ENCODE assay signal across 12 cellular contexts in the genomic region with DNA sequence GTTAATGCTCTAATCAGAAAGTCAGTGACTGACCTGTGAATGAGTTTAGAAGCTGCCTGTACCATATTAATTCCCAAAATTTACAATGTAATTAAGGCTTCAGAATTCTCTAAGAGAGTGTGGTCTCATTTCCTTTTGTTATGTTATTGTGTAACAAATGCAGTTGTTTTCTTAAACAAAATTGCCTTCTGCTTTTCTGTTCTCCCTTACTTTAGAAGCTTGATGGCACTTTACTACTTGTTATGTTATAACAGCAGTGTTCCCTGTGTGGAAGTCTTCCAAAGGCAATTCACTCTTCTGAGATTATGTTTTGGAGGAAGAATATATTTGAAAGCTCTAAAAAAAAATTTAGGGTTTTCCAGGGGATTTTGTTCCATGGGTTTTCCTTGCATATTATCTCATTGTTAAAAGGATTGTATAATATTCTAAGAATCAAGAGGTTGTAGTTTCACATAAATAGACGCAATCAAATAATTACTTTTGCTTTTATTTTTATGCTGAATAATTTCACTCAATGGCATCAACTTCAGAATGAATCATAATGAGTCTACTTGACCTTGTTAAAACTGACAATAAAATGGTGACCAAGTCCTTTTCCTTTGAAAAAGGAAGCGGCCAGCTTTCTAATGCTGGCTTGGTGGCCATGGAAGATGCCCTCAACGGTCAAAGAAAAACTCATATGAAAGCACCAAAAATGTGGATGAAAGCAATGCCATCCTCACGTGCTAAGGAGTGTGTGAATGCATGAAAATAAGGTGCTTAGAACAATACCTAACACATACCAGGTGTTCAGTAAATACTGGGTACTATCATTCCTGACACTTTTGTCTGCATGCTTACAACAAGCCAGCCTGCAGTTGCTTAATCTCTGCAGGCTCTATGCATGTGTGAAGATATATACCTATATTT.
DNase-seq lines count a peak whose midpoint lies in the region; ATAC-seq, FAIRE-seq and TF ChIP-seq lines count a peak whose summit lies in the region.
"Had no signal": no experiment of that assay in that cellular context is flagged by ENCODE, and none has a peak within 500 bp of the region (broad histone marks: within the 10 kb centered on the region; RNA-seq: fewer than 3 reads in every experiment).

No MANE protein-coding gene starts in this region.

- 57% methylated on average over 4 of the region's 4 CpGs for WGBS in K562 (ENCODE audit: insufficient coverage, low coverage, missing lambda C conversion rate)
- 73 to 75% methylated on average over 4 of the region's 4 CpGs for WGBS in tibial nerve, 2 donors

- no peak for TF ChIP-seq POLR2A in K562 (conservative IDR thresholded peaks at IDR 0.05)
- no peak for TF ChIP-seq POLR2A in tibial nerve (IDR thresholded peaks at IDR 0.05)

- POLR2A ChIA-PET in CD8-positive, alpha-beta memory T cell (lab: Charles Lee) = interaction anchor here (1.1 to 6.6 kb wide), 2 partner anchors 11 to 93 kb away, joined by 3 to 57 read pairs; a partner anchor contains a TSS
- POLR2A ChIA-PET in K562 (lab: Yijun Ruan, JAX) = interaction anchor here (0.7 kb wide), 2 partner anchors 11 to 16 kb away, joined by 3 read pairs; no protein-coding TSS in a partner anchor

- intact Hi-C loops in K562 (cut with micrococcal nuclease) (no loop called here), posterior cingulate gyrus (cut with DNase I) (no loop called here)

- no peaks in the 10 kb centered on the region for H3K9me3 ChIP-seq in CD8-positive, alpha-beta memory T cell (ENCODE audit: low read length)
- peaks cover 5% of the 10 kb centered on the region for H3K9me3 ChIP-seq in KOPT-K1 (ENCODE audit: insufficient read depth, low read length, poor library complexity, severe bottlenecking)
- H3K9me3 ChIP-seq in K562 (replicated peaks; ENCODE audit: control insufficient read depth, insufficient read depth, low read depth, low read length) = no peaks in the 10 kb centered on the region
- no peaks in the 10 kb centered on the region for H3K9me3 ChIP-seq in tibial nerve

- no peaks in the 10 kb centered on the region for H3K27me3 Mint-ChIP-seq in CD8-positive, alpha-beta memory T cell
- H3K27me3 Mint-ChIP-seq in naive B cell (peaks cover 0 to 3% (median 0%) of the 10 kb centered on the region in 3 donors), nephron progenitor cell (ENCODE audit: low read depth, poor library complexity) (peaks cover 4% of the 10 kb centered on the region)

- H4K20me1 ChIP-seq in K562 (replicated peaks; ENCODE audit: control insufficient read depth, insufficient read depth, low read length) = no peaks in the 10 kb centered on the region

- H3K9me1 ChIP-seq in K562 (ENCODE audit: control insufficient read depth, insufficient read depth, low read length) = no peaks in the 10 kb centered on the region

- H3K4me2 ChIP-seq in K562 (ENCODE audit: insufficient read depth, low read length) = no peak overlapping the region

- TF ChIP-seq EP300 in K562 (IDR thresholded peaks at IDR 0.05; ENCODE audit: low read length) (no peak), tibial nerve (IDR thresholded peaks at IDR 0.05) (peak in 1 of 2 donors; percentile 22)

- no peaks in the 10 kb centered on the region for H3K36me3 Mint-ChIP-seq in CD8-positive, alpha-beta memory T cell
- H3K36me3 Mint-ChIP-seq in naive B cell (peaks cover 0 to 8% of the 10 kb centered on the region in 2 donors), nephron progenitor cell (ENCODE audit: low read depth) (no peaks in the 10 kb centered on the region)
- H3K36me3 Mint-ChIP-seq: mesothelial cell of epicardium had no signal

- peak overlapping the region in 3 of 7 donors; percentile 36 to 70 (median 42) for H3K4me3 Mint-ChIP-seq in CD8-positive, alpha-beta memory T cell
- H3K4me3 Mint-ChIP-seq in naive B cell (peak overlapping the region in 2 of 8 donors; percentile 4 to 6), nephron progenitor cell (no peak overlapping the region)
- H3K4me3 Mint-ChIP-seq: activated T-cell treated with anti-CD3 and anti-CD28 coated beads, Interleukin-2, amount 50 U/mL, for 4 hours; mesothelial cell of epicardium had no signal

- H3K4me1 ChIP-seq in CD8-positive, alpha-beta memory T cell (ENCODE audit: insufficient read depth, low read length) = peaks cover 54% of the 10 kb centered on the region
- H3K4me1 ChIP-seq in K562 (replicated peaks in 1 of 2; ENCODE audit: control insufficient read depth in 2 of 2, insufficient read depth in 2 of 2, low read length in 2 of 2) = peaks cover 0 to 3% of the 10 kb centered on the region in 2 experiments; a peak in 2 of 5 replicates
- peaks cover 0 to 23% (median 13%) of the 10 kb centered on the region in 4 donors for H3K4me1 ChIP-seq in tibial nerve

- peak overlapping the region; percentile 33 for H3K27ac ChIP-seq in CD8-positive, alpha-beta memory T cell (ENCODE audit: low read depth, low read length)
- peak overlapping the region; percentile 53 for H3K27ac ChIP-seq in KOPT-K1 (ENCODE audit: low read depth, low read length, poor library complexity, severe bottlenecking)
- no peak overlapping the region for H3K27ac ChIP-seq in K562 (ENCODE audit: extremely low read depth, low read depth, low read length)
- H3K27ac ChIP-seq in tibial nerve = peak overlapping the region in 1 of 4 donors; percentile 6

- no peak overlapping the region for H3K9ac ChIP-seq in K562 (ENCODE audit: insufficient read depth in 1 of 2, low read depth in 2 of 2, low read length in 2 of 2)

- H3K4me1 Mint-ChIP-seq in CD8-positive, alpha-beta memory T cell = peaks cover 45 to 69% (median 49%) of the 10 kb centered on the region in 3 donors
- peaks cover 36 to 46% (median 37%) of the 10 kb centered on the region in 3 donors for H3K4me1 Mint-ChIP-seq in naive B cell
- peaks cover 19% of the 10 kb centered on the region for H3K4me1 Mint-ChIP-seq in nephron progenitor cell

- no peaks in the 10 kb centered on the region for H3K36me3 ChIP-seq in CD8-positive, alpha-beta memory T cell (ENCODE audit: insufficient read depth, low read length)
- H3K36me3 ChIP-seq in KOPT-K1 (ENCODE audit: insufficient read depth, low read length) (no peaks in the 10 kb centered on the region), K562 (ENCODE audit: control insufficient read depth, insufficient read depth, low read length) (no peaks in the 10 kb centered on the region), tibial nerve (no peaks in the 10 kb centered on the region)

- no peaks in the 10 kb centered on the region for H3K79me2 ChIP-seq in K562 (ENCODE audit: control insufficient read depth, insufficient read depth, low read length)

- peak overlapping the region; percentile 19 to 100 (median 94) for H3K27ac Mint-ChIP-seq in CD8-positive, alpha-beta memory T cell
- H3K27ac Mint-ChIP-seq in naive B cell = peak overlapping the region in 5 of 6 donors; percentile 41 to 100 (median 58)
- no peak overlapping the region for H3K27ac Mint-ChIP-seq in nephron progenitor cell
- H3K27ac Mint-ChIP-seq: mesothelial cell of epicardium had no signal

- TF ChIP-seq CTCF in K562 (IDR thresholded peaks at IDR 0.05 in 2 of 3, conservative IDR thresholded peaks at IDR 0.05 in 1 of 3; ENCODE audit: insufficient read depth in 2 of 3, low read depth in 1 of 3, low read length in 3 of 3) = no peak
- no peak for TF ChIP-seq CTCF in tibial nerve (IDR thresholded peaks at IDR 0.05)
- no peak for TF ChIP-seq CTCF in nephron progenitor cell (IDR thresholded peaks at IDR 0.05)

- H2AFZ ChIP-seq in K562 (ENCODE audit: low read depth, low read length) = no peak overlapping the region

- in situ Hi-C loops in K562 (cut with MboI) = no loop called here

- DNase-seq in CD8-positive, alpha-beta memory T cell = no peak
- no peak for DNase-seq in K562 (ENCODE audit: extremely low read depth in 1 of 4, low spot score in 3 of 4)
- DNase-seq in naive B cell = no peak
- no peak for DNase-seq in posterior cingulate gyrus
- DNase-seq in tibial nerve (ENCODE audit: low spot score in 2 of 2) = no peak
- DNase-seq in nephron progenitor cell = no peak
- no peak for DNase-seq in germinal center (ENCODE audit: low spot score)
- DNase-seq: activated T-cell treated with anti-CD3 and anti-CD28 coated beads, Interleukin-2, amount 50 U/mL, for 4 hours; MM.1S; T1000 had no signal

- no peak overlapping the region for H3K4me3 ChIP-seq in CD8-positive, alpha-beta memory T cell (ENCODE audit: low read length)
- H3K4me3 ChIP-seq in K562 (no peak overlapping the region), tibial nerve (no peak overlapping the region)

- H3K27me3 ChIP-seq in CD8-positive, alpha-beta memory T cell (ENCODE audit: insufficient read depth, low read length, poor library complexity, severe bottlenecking) = no peaks in the 10 kb centered on the region
- H3K27me3 ChIP-seq in K562 (ENCODE audit: control insufficient read depth in 2 of 2, insufficient read depth in 2 of 2, low read length in 2 of 2) (no peaks in the 10 kb centered on the region), tibial nerve (no peaks in the 10 kb centered on the region)

- H3K9me3 Mint-ChIP-seq in CD8-positive, alpha-beta memory T cell = no peaks in the 10 kb centered on the region
- H3K9me3 Mint-ChIP-seq in naive B cell = peaks cover 0 to 3% (median 0%) of the 10 kb centered on the region in 7 donors
- peaks cover 5% of the 10 kb centered on the region for H3K9me3 Mint-ChIP-seq in nephron progenitor cell
- H3K9me3 Mint-ChIP-seq: activated T-cell treated with anti-CD3 and anti-CD28 coated beads, Interleukin-2, amount 50 U/mL, for 4 hours had no signal

- BruUV-seq in K562 (replicated peaks; lab: Mats Ljungman, UMichigan) = no TSS peak

- no peak for TF ChIP-seq RAD21 in K562 (CRISPR knock-in tag; conservative IDR thresholded peaks at IDR 0.05 in 1 of 2, IDR thresholded peaks at IDR 0.05 in 1 of 2)

- FAIRE-seq in K562 (lab: Jason Lieb, UNC) = no peak

- CTCF ChIA-PET in CD8-positive, alpha-beta memory T cell (lab: Charles Lee) = interaction anchor here (1.3 to 2.6 kb wide), 2 partner anchors 24 to 92 kb away, joined by 3 to 9 read pairs; a partner anchor contains a TSS
- CTCF ChIA-PET in K562 (lab: Yijun Ruan, JAX; ENCODE audit: low intra/inter-chr PET ratio) = no interaction called here

- ATAC-seq in K562 (no peak), naive B cell (ENCODE audit: low read depth in 2 of 2) (no peak)
- ATAC-seq: activated T-cell treated with anti-CD3 and anti-CD28 coated beads, Interleukin-2, amount 50 U/mL, for 4 hours had no signal

TF ChIP-seq in K562, 482 proteins besides CTCF, POLR2A, EP300 and RAD21:
- TF ChIP-seq LEF1 (IDR thresholded peaks at IDR 0.05) = no peak
- TF ChIP-seq CEBPG (CRISPR knock-in tag; IDR thresholded peaks at IDR 0.05) = no peak
- TF ChIP-seq CEBPG (tag; conservative IDR thresholded peaks at IDR 0.05 in 1 of 2, IDR thresholded peaks at IDR 0.05 in 1 of 2) = peak in 1 of 2 experiments; percentile 45; a peak in 3 of 4 replicates
- TF ChIP-seq CEBPB (tag; IDR thresholded peaks at IDR 0.05) = 0 out of 2 replicates have a peak, but pooled peaks have one; percentile 32
